In genomic region chr7:35714407-35714806, GRCh38 we compare ENCODE assay signal across 1 cellular context.
TF ChIP-seq lines count a peak whose summit lies in the region.

No MANE protein-coding gene starts in this region.

TF ChIP-seq in GM23338, 12 proteins besides CTCF, POLR2A, EP300 and RAD21 (continued from another document):
- no peak for TF ChIP-seq ZNF462 (CRISPR knock-in tag; IDR thresholded peaks at IDR 0.05)
- TF ChIP-seq EZH2 (IDR thresholded peaks at IDR 0.05; ENCODE audit: low read depth, unreplicated experiment), result no peak
- no peak for TF ChIP-seq JUNB (IDR thresholded peaks at IDR 0.05; ENCODE audit: unreplicated experiment)
- no peak for TF ChIP-seq STAT1 (IDR thresholded peaks at IDR 0.05; ENCODE audit: unreplicated experiment)
- TF ChIP-seq CREB1 (CRISPR knock-in tag; IDR thresholded peaks at IDR 0.05; ENCODE audit: low read depth), result no peak
- TF ChIP-seq POLR2AphosphoS5 (IDR thresholded peaks at IDR 0.05; ENCODE audit: low read depth), result no peak
- TF ChIP-seq ZNF331 (CRISPR knock-in tag; IDR thresholded peaks at IDR 0.05; ENCODE audit: low read depth), result no peak
- no peak for TF ChIP-seq ZNF114 (CRISPR knock-in tag; IDR thresholded peaks at IDR 0.05)
